ENCODE assay signal across 17 cellular contexts in the genomic region with DNA sequence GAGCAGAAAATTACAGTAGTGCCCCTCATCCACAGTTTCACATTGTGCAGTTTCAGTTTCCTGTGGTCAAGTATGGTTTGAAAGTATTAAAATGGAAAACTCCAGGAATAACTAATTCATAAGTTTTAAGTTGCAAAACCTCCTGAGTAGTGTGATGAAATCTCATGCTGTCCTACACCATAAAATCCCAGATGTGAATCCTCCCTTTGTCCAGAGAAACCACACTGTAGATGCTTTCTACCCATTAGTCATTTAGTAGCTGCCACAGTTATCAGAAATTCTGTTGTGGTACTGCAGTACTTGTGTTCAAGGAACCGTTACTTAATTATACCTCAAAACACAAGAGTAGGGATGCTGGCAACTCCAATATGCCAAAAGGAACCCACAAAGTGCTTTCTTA.
DNase-seq lines count a peak whose midpoint lies in the region; ATAC-seq and TF ChIP-seq lines count a peak whose summit lies in the region.
"Had no signal": no experiment of that assay in that cellular context is flagged by ENCODE, and none has a peak within 500 bp of the region (broad histone marks: within the 10 kb centered on the region; RNA-seq: fewer than 3 reads in every experiment).

No MANE protein-coding gene starts in this region.

- TF ChIP-seq CTCF in BJ (IDR thresholded peaks at IDR 0.05; ENCODE audit: insufficient read depth, low read depth, low read length) (no peak), astrocyte of the spinal cord (IDR thresholded peaks at IDR 0.05; ENCODE audit: low read depth, low read length) (no peak)
- TF ChIP-seq CTCF in CD8-positive, alpha-beta T cell (IDR thresholded peaks at IDR 0.05), result no peak

- no peaks in the 10 kb centered on the region for H3K27me3 ChIP-seq in BJ (ENCODE audit: control insufficient read depth, insufficient read depth, low read length)
- H3K27me3 ChIP-seq in CD8-positive, alpha-beta T cell (ENCODE audit: insufficient read depth, low read length), result no peaks in the 10 kb centered on the region
- H3K27me3 ChIP-seq: uterus had no signal

- no peaks in the 10 kb centered on the region for H3K36me3 Mint-ChIP-seq in CD8-positive, alpha-beta T cell
- H3K36me3 Mint-ChIP-seq: activated naive CD4-positive, alpha-beta T cell treated with anti-CD3 and anti-CD28 coated beads, Interleukin-2, amount 50 U/mL, for 24 hours had no signal

- POLR2A ChIA-PET in BJ (lab: Charles Lee), result interaction anchor here (0.6 kb wide), 1 partner anchor 559 kb away, joined by 4 read pairs; a partner anchor contains a TSS
- POLR2A ChIA-PET in CD8-positive, alpha-beta T cell (lab: Charles Lee), result no interaction called here

- H3K4me3 Mint-ChIP-seq in CD8-positive, alpha-beta T cell, result no peak overlapping the region
- H3K4me3 Mint-ChIP-seq: activated naive CD4-positive, alpha-beta T cell treated with anti-CD3 and anti-CD28 coated beads, Interleukin-2, amount 50 U/mL, for 24 hours; neural crest cell had no signal

- no peaks in the 10 kb centered on the region for H3K9me3 Mint-ChIP-seq in CD8-positive, alpha-beta T cell
- H3K9me3 Mint-ChIP-seq: neural crest cell had no signal

- no peaks in the 10 kb centered on the region for H3K9me3 ChIP-seq in CD8-positive, alpha-beta T cell (ENCODE audit: low read length)
- H3K9me3 ChIP-seq: uterus had no signal

- no peaks in the 10 kb centered on the region for H3K36me3 ChIP-seq in BJ (ENCODE audit: control insufficient read depth, insufficient read depth, low read length)
- no peaks in the 10 kb centered on the region for H3K36me3 ChIP-seq in CD8-positive, alpha-beta T cell (ENCODE audit: insufficient read depth, low read length)
- H3K36me3 ChIP-seq: uterus had no signal

- DNase-seq in BJ (ENCODE audit: low read depth) (peak; percentile 81), LHCN-M2 (ENCODE audit: low read depth) (peak; percentile 87), astrocyte of the spinal cord (ENCODE audit: low read depth, low spot score) (peak; percentile 57), iris pigment epithelial cell (ENCODE audit: low read depth) (peak; percentile 69)
- DNase-seq in CD8-positive, alpha-beta T cell, result no peak
- DNase-seq: hippocampal formation; NCI-H1694; NCI-H510A treated with DMSO at 0.1 percent for 48 hours; stimulated activated naive CD4-positive, alpha-beta T cell; uterus had no signal

- no peaks in the 10 kb centered on the region for H3K4me1 ChIP-seq in CD8-positive, alpha-beta T cell (ENCODE audit: insufficient read depth, low read length)
- H3K4me1 ChIP-seq: uterus had no signal

- in situ Hi-C loops in astrocyte of the spinal cord (cut with HindIII; ENCODE audit: low sequenced_read_pairs), result no loop called here

- H3K4me3 ChIP-seq in BJ (ENCODE audit: low read depth, low read length) (no peak overlapping the region), astrocyte of the spinal cord (ENCODE audit: low read depth, low read length) (no peak overlapping the region)
- no peak overlapping the region for H3K4me3 ChIP-seq in CD8-positive, alpha-beta T cell (ENCODE audit: low read depth, low read length)
- H3K4me3 ChIP-seq: uterus had no signal

- intact Hi-C loops in CD8-positive, alpha-beta T cell (cut with DNase I, micrococcal nuclease), result no loop called here

- H3K27me3 Mint-ChIP-seq in CD8-positive, alpha-beta T cell (ENCODE audit: low read depth), result no peaks in the 10 kb centered on the region

- H3K27ac Mint-ChIP-seq in CD8-positive, alpha-beta T cell, result no peak overlapping the region
- H3K27ac Mint-ChIP-seq: activated naive CD4-positive, alpha-beta T cell treated with anti-CD3 and anti-CD28 coated beads, Interleukin-2, amount 50 U/mL, for 24 hours had no signal

- ATAC-seq in CD8-positive, alpha-beta T cell, result no peak
- ATAC-seq in HG03045 (IDR thresholded peaks at IDR 0.05; ENCODE audit: unreplicated experiment) (no peak), HG03139 (IDR thresholded peaks at IDR 0.05; ENCODE audit: unreplicated experiment) (no peak), esophagus mucosa (no peak)
- ATAC-seq: activated CD4-positive, CD25-positive, alpha-beta regulatory T cell treated with anti-CD3 and anti-CD28 coated beads, Interleukin-2, amount 50 U/mL, for 24 hours; Panc1 had no signal

- CTCF ChIA-PET in BJ (lab: Yijun Ruan, JAX), result no interaction called here
- CTCF ChIA-PET in CD8-positive, alpha-beta T cell (lab: Charles Lee), result no interaction called here

- H3K27ac ChIP-seq in CD8-positive, alpha-beta T cell (ENCODE audit: low read depth, low read length), result no peak overlapping the region
- H3K27ac ChIP-seq: uterus had no signal

- H3K4me1 Mint-ChIP-seq in CD8-positive, alpha-beta T cell (ENCODE audit: low read depth), result no peaks in the 10 kb centered on the region
- H3K4me1 Mint-ChIP-seq: activated naive CD4-positive, alpha-beta T cell treated with anti-CD3 and anti-CD28 coated beads, Interleukin-2, amount 50 U/mL, for 24 hours; neural crest cell had no signal

Comparison
In these comparisons a context has a peak if more than half of its experiments do, and no peak if none do; other contexts are left out.
1. DNase-seq: peak in BJ (single experiment), LHCN-M2 (single experiment), astrocyte of the spinal cord (single experiment) and iris pigment epithelial cell (single experiment); none in CD8-positive, alpha-beta T cell (0 of 7).